ENCODE assay signal across 37 cellular contexts in the genomic region with DNA sequence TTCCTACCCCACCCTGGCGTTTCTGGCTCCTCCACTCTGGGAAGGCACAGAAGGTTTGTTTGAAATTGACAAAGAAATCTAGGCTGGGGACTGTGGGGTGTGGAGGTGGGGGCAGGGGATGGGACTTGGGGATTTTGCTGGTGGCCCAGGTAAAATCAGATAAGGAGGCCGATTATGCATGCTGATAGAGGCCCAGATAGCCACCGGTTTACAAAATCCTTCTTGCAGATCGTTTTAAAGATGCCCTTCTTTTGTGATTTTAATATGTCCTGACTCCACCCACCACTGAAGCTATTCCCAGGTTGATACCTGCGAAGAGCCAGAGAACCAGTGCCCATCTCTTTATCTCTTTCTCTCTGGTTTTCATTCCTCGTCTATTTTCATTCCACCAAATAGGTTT.
"Had no signal": no experiment of that assay in that cellular context is flagged by ENCODE, and none has a peak within 500 bp of the region (broad histone marks: within the 10 kb centered on the region; RNA-seq: fewer than 3 reads in every experiment).

No MANE protein-coding gene starts in this region.

- H3K36me3 Mint-ChIP-seq: activated naive CD4-positive, alpha-beta T cell treated with anti-CD3 and anti-CD28 coated beads, Interleukin-2, amount 50 U/mL, for 24 hours; activated naive CD8-positive, alpha-beta T cell treated with anti-CD3 and anti-CD28 coated beads, Interleukin-2, amount 10 ng/mL, durations not matched to agents 7 days and 5 days; brain had no signal

- FAIRE-seq: bronchial epithelial cell, TTC549 had no signal

- H3K4me3 Mint-ChIP-seq: activated CD4-positive, alpha-beta T cell treated with anti-CD3 and anti-CD28 coated beads for 36 hours; activated CD4-positive, alpha-beta T cell treated with anti-CD3 and anti-CD28 coated beads, Interleukin-2, amount 10 ng/mL, durations not matched to agents 7 days and 5 days; activated CD8-positive, alpha-beta T cell treated with anti-CD3 and anti-CD28 coated beads, Interleukin-2, amount 10 ng/mL, durations not matched to agents 7 days and 5 days; activated naive CD4-positive, alpha-beta T cell treated with anti-CD3 and anti-CD28 coated beads, Interleukin-2, amount 50 U/mL, for 24 hours; activated naive CD8-positive, alpha-beta T cell treated with anti-CD3 and anti-CD28 coated beads, Interleukin-2, amount 10 ng/mL, durations not matched to agents 7 days and 5 days; activated T-cell treated with anti-CD3 and anti-CD28 coated beads, Interleukin-2, amount 50 U/mL, for 24 hours; brain; T-helper 1 cell treated with Interleukin-12 subunit alpha and Interleukin-12 subunit beta and Interleukin-4 antibody, amounts not matched to agents 30 μg/mL and 1 μg/mL, for 36 hours; T-helper 2 cell treated with Interferon-gamma antibody and Interleukin-4, amounts not matched to agents 5 μg/mL and 100 μg/mL, for 36 hours had no signal

- H3K27ac ChIP-seq: Peyer's patch, SJSA1 had no signal

- H3K4me1 ChIP-seq: Peyer's patch, SJSA1 had no signal

- H3K27ac Mint-ChIP-seq: activated CD4-positive, alpha-beta T cell treated with anti-CD3 and anti-CD28 coated beads for 36 hours; activated CD4-positive, alpha-beta T cell treated with anti-CD3 and anti-CD28 coated beads, Interleukin-2, amount 10 ng/mL, durations not matched to agents 7 days and 5 days; activated CD8-positive, alpha-beta T cell treated with anti-CD3 and anti-CD28 coated beads, Interleukin-2, amount 10 ng/mL, durations not matched to agents 7 days and 5 days; activated naive CD4-positive, alpha-beta T cell treated with anti-CD3 and anti-CD28 coated beads, Interleukin-2, amount 50 U/mL, for 24 hours; activated naive CD8-positive, alpha-beta T cell treated with anti-CD3 and anti-CD28 coated beads, Interleukin-2, amount 10 ng/mL, durations not matched to agents 7 days and 5 days; activated T-cell treated with anti-CD3 and anti-CD28 coated beads, Interleukin-2, amount 50 U/mL, for 24 hours; activated T-helper 2 cell treated with anti-CD3 and anti-CD28 coated beads, Interferon-gamma antibody, Interleukin-2, Interleukin-4, amounts not matched to agents 10 μg/mL and 5 μg/mL and 100 μg/mL, durations not matched to agents 14 hours and 24 hours and 36 hours; brain; T-helper 1 cell treated with Interleukin-12 subunit alpha and Interleukin-12 subunit beta and Interleukin-4 antibody, amounts not matched to agents 30 μg/mL and 1 μg/mL, for 36 hours; T-helper 2 cell treated with Interferon-gamma antibody and Interleukin-4, amounts not matched to agents 5 μg/mL and 100 μg/mL, for 36 hours had no signal

- H3K36me3 ChIP-seq: MG63, Peyer's patch, SJSA1 had no signal

- H3K27me3 ChIP-seq: MG63, Peyer's patch, SJSA1 had no signal

- H3K9me3 ChIP-seq: MG63, Peyer's patch, SJSA1, SK-N-SH had no signal

- H3K4me1 Mint-ChIP-seq: activated CD4-positive, alpha-beta T cell treated with anti-CD3 and anti-CD28 coated beads for 36 hours; activated CD4-positive, alpha-beta T cell treated with anti-CD3 and anti-CD28 coated beads, Interleukin-2, amount 10 ng/mL, durations not matched to agents 7 days and 5 days; activated naive CD4-positive, alpha-beta T cell treated with anti-CD3 and anti-CD28 coated beads, Interleukin-2, amount 50 U/mL, for 24 hours; activated naive CD8-positive, alpha-beta T cell treated with anti-CD3 and anti-CD28 coated beads, Interleukin-2, amount 10 ng/mL, durations not matched to agents 7 days and 5 days; brain had no signal

- H3K9ac ChIP-seq: SK-N-SH had no signal

- ATAC-seq: activated CD4-positive, alpha-beta T cell treated with anti-CD3 and anti-CD28 coated beads for 36 hours; activated CD4-positive, CD25-positive, alpha-beta regulatory T cell treated with anti-CD3 and anti-CD28 coated beads, Interleukin-2, amount 50 U/mL, for 24 hours; activated CD8-positive, alpha-beta T cell treated with anti-CD3 and anti-CD28 coated beads, Interleukin-2, amount 10 ng/mL, durations not matched to agents 7 days and 5 days; PC-3 had no signal

- DNase-seq: activated CD4-positive, alpha-beta T cell treated with anti-CD3 and anti-CD28 coated beads for 36 hours; activated CD4-positive, alpha-beta T cell treated with anti-CD3 and anti-CD28 coated beads, Interleukin-2, amount 10 ng/mL, durations not matched to agents 7 days and 5 days; activated CD4-positive, alpha-beta T cell treated with anti-CD3 and anti-CD28 coated beads, Interleukin-2, amount 50 U/mL, for 48 hours; activated CD8-positive, alpha-beta T cell treated with anti-CD3 and anti-CD28 coated beads, Interleukin-2, amount 10 ng/mL, durations not matched to agents 7 days and 5 days; activated gamma-delta T cell; activated naive CD4-positive, alpha-beta T cell treated with Interleukin-2 at 50 U/mL for 16 hours; activated naive CD8-positive, alpha-beta T cell treated with anti-CD3 and anti-CD28 coated beads, Interleukin-2, amount 10 ng/mL, durations not matched to agents 7 days and 5 days; activated T-cell treated with anti-CD3 and anti-CD28 coated beads, Interleukin-2, amount 50 U/mL, for 24 hours; anterior cingulate cortex; caudate nucleus; cerebellar nuclear complex; Karpas-422; MG63; NCI-H1048; NCI-H1105 treated with DMSO at 0.1 percent for 48 hours; NCI-H1436; NCI-H1694; NCI-H1930; NCI-H2081 treated with DMSO at 0.1 percent for 48 hours; NCI-H345; NCI-H526; NCI-H748 treated with DMSO at 0.1 percent for 48 hours; NK-92 treated with Interleukin-12 subunit alpha and Interleukin-12 subunit beta, amount 100 ng/mL, for 24 hours; PC-3; Peyer's patch; RPMI8226; SHP77 treated with DMSO at 0.1 percent for 48 hours; SK-N-SH had no signal

- H3K9me2 ChIP-seq: SK-N-SH had no signal

- H3K9me3 Mint-ChIP-seq: activated CD4-positive, alpha-beta T cell treated with anti-CD3 and anti-CD28 coated beads, Interleukin-2, amount 10 ng/mL, durations not matched to agents 7 days and 5 days; activated naive CD4-positive, alpha-beta T cell treated with anti-CD3 and anti-CD28 coated beads, Interleukin-2, amount 50 U/mL, for 24 hours; activated naive CD8-positive, alpha-beta T cell treated with anti-CD3 and anti-CD28 coated beads, Interleukin-2, amount 10 ng/mL, durations not matched to agents 7 days and 5 days; activated T-cell treated with anti-CD3 and anti-CD28 coated beads, Interleukin-2, amount 50 U/mL, for 24 hours; activated T-helper 2 cell treated with anti-CD3 and anti-CD28 coated beads, Interferon-gamma antibody, Interleukin-2, Interleukin-4, amounts not matched to agents 10 μg/mL and 5 μg/mL and 100 μg/mL, durations not matched to agents 14 hours and 24 hours and 36 hours; T-helper 1 cell treated with Interleukin-12 subunit alpha and Interleukin-12 subunit beta and Interleukin-4 antibody, amounts not matched to agents 30 μg/mL and 1 μg/mL, for 36 hours; T-helper 2 cell treated with Interferon-gamma antibody and Interleukin-4, amounts not matched to agents 5 μg/mL and 100 μg/mL, for 36 hours had no signal

- H3K4me2 ChIP-seq: SK-N-SH had no signal

- H3K4me3 ChIP-seq: MG63, Peyer's patch, SJSA1 had no signal
